In genomic region chr4:138681000-138681604, GRCh38 we compare ENCODE assay signal across 8 cellular contexts.
DNase-seq lines count a peak whose midpoint lies in the region; ATAC-seq and TF ChIP-seq lines count a peak whose summit lies in the region.

No MANE protein-coding gene starts in this region.

- TF ChIP-seq POLR2A in gastrocnemius medialis (IDR thresholded peaks at IDR 0.05): no peak

- peaks cover 3 to 20% of the 10 kb centered on the region in 2 donors for H3K4me1 ChIP-seq in gastrocnemius medialis

- in situ Hi-C loops in GM13977 (cut with MboI; ENCODE audit: low pct_unique_long_range_greater_than_20kb, low sequenced_read_pairs, unreplicated experiment) (loop anchor here (25.0 kb wide), 1 partner anchor 644 kb away; no protein-coding TSS in a partner anchor), gastrocnemius medialis (cut with MboI; ENCODE audit: low sequenced_read_pairs in 4 of 4) (loop anchor here in 3 of 4 donors (5.0 to 25.0 kb wide), 5 partner anchors 494 to 869 kb away; no protein-coding TSS in a partner anchor)

- DNase-seq in GM13977 (ENCODE audit: low spot score) (peak; percentile 48), NCI-H1417 treated with DMSO at 0.1 percent for 48 hours (lab: John Stamatoyannopoulos, UW) (peak; percentile 64), T-helper 2 cell (peak in 4 of 5 experiments; percentile 30 to 54 (median 49)), anterior cingulate cortex (lab: John Stamatoyannopoulos, UW) (peak in 57 of 58 donors; percentile 2 to 93 (median 67)), left ventricle myocardium superior (peak; percentile 79), gastrocnemius medialis (peak; percentile 50 to 53), HuH-7.5 (ENCODE audit: low spot score) (no peak)

- H3K9me3 ChIP-seq in gastrocnemius medialis: no peaks in the 10 kb centered on the region

- TF ChIP-seq CTCF in GM13977 (IDR thresholded peaks at IDR 0.05; ENCODE audit: extremely low read depth, insufficient read depth, missing control alignments) (peak; percentile 84), gastrocnemius medialis (IDR thresholded peaks at IDR 0.05 in 4 of 5, conservative IDR thresholded peaks at IDR 0.05 in 1 of 5) (peak; percentile 76 to 93 (median 84))

- no peaks in the 10 kb centered on the region for H3K36me3 ChIP-seq in gastrocnemius medialis

- intact Hi-C loops in left ventricle myocardium superior (cut with micrococcal nuclease) (loop anchor here (5.0 to 10.0 kb wide), 2 partner anchors 496 to 644 kb away; no protein-coding TSS in a partner anchor), gastrocnemius medialis (cut with DNase I; ENCODE audit: low total_unique reads) (loop anchor here (2.0 to 5.0 kb wide), 4 partner anchors 256 to 859 kb away; no protein-coding TSS in a partner anchor)

- no peak overlapping the region for H3K27ac ChIP-seq in gastrocnemius medialis

- no peaks in the 10 kb centered on the region for H3K27me3 ChIP-seq in gastrocnemius medialis

- peak; percentile 83 for ATAC-seq in HG02759 (IDR thresholded peaks at IDR 0.05; ENCODE audit: unreplicated experiment)
- ATAC-seq in left ventricle myocardium superior: peak; percentile 59
- peak; percentile 67 to 70 for ATAC-seq in gastrocnemius medialis

- H3K4me3 ChIP-seq in gastrocnemius medialis: no peak overlapping the region
